ENCODE assay signal across 20 cellular contexts in genomic region chr7:129799350-129799955, GRCh38.
DNase-seq lines count a peak whose midpoint lies in the region; ATAC-seq, FAIRE-seq and TF ChIP-seq lines count a peak whose summit lies in the region.
"Had no signal": no experiment of that assay in that cellular context is flagged by ENCODE, and none has a peak within 500 bp of the region (broad histone marks: within the 10 kb centered on the region; RNA-seq: fewer than 3 reads in every experiment).

No MANE protein-coding gene starts in this region.

- H3K4me2 ChIP-seq in DND-41 (ENCODE audit: insufficient read depth, low read length) (no peak overlapping the region), osteoblast (ENCODE audit: insufficient read depth, low read length) (no peak overlapping the region)
- H3K4me2 ChIP-seq: PC-9 had no signal

- H2AFZ ChIP-seq in DND-41 (ENCODE audit: low read depth, low read length): no peak overlapping the region
- H2AFZ ChIP-seq in osteoblast (ENCODE audit: low read length): no peak overlapping the region
- H2AFZ ChIP-seq: PC-9 had no signal

- H3K9me3 ChIP-seq in DND-41 (ENCODE audit: insufficient read depth, low read length, severe bottlenecking) (no peaks in the 10 kb centered on the region), HEK293 (ENCODE audit: control insufficient read depth, insufficient read depth, low read depth, low read length) (no peaks in the 10 kb centered on the region), osteoblast (ENCODE audit: low read depth, low read length) (no peaks in the 10 kb centered on the region)
- H3K9me3 ChIP-seq: BE2C, HAP-1, MG63 had no signal

- POLR2A ChIA-PET in HEK293 (lab: Yijun Ruan, JAX): no interaction called here

- ATAC-seq in DND-41 (ENCODE audit: insufficient read depth, low read depth) (peak; percentile 44; the same call in 1 of the 3 replicates), GM19035 (IDR thresholded peaks at IDR 0.05; ENCODE audit: unreplicated experiment) (no peak), GM18873 (IDR thresholded peaks at IDR 0.05; ENCODE audit: low FRiP score, unreplicated experiment) (no peak), GM21529 (IDR thresholded peaks at IDR 0.05; ENCODE audit: unreplicated experiment) (no peak)
- ATAC-seq: T-cell had no signal

- TF ChIP-seq CTCF in DND-41 (IDR thresholded peaks at IDR 0.05; ENCODE audit: borderline replicate concordance, extremely low read depth, low read length, poor library complexity, severe bottlenecking): no peak
- no peak for TF ChIP-seq CTCF in HEK293 (tag by site-specific recombination; IDR thresholded peaks at IDR 0.05)
- no peak for TF ChIP-seq CTCF in bronchial epithelial cell (IDR thresholded peaks at IDR 0.05; ENCODE audit: insufficient read depth, low read length, severe bottlenecking)
- no peak for TF ChIP-seq CTCF in osteoblast (IDR thresholded peaks at IDR 0.05; ENCODE audit: extremely low read depth, low read depth, low read length)

- H3K27ac ChIP-seq in DND-41 (ENCODE audit: low read length) (no peak overlapping the region), HEK293 (ENCODE audit: extremely low read depth, low read depth, low read length) (no peak overlapping the region), osteoblast (ENCODE audit: low read depth, low read length) (no peak overlapping the region)
- H3K27ac ChIP-seq: PC-9 had no signal

- H3K36me3 ChIP-seq in DND-41 (ENCODE audit: insufficient read depth, low read length): no peaks in the 10 kb centered on the region
- no peaks in the 10 kb centered on the region for H3K36me3 ChIP-seq in HEK293 (ENCODE audit: control insufficient read depth in 2 of 2, insufficient read depth in 1 of 2, low read length in 2 of 2)
- H3K36me3 ChIP-seq in bronchial epithelial cell (ENCODE audit: control insufficient read depth, insufficient read depth, low read length): no peaks in the 10 kb centered on the region
- H3K36me3 ChIP-seq in osteoblast (ENCODE audit: insufficient read depth, low read length): no peaks in the 10 kb centered on the region
- H3K36me3 ChIP-seq: BE2C, HAP-1, MG63 had no signal

- H3K79me2 ChIP-seq in DND-41 (ENCODE audit: insufficient read depth, low read length) (no peaks in the 10 kb centered on the region), osteoblast (ENCODE audit: insufficient read depth, low read length) (no peaks in the 10 kb centered on the region)

- CTCF ChIA-PET in HEK293 (lab: Yijun Ruan, JAX): no interaction called here

- no peaks in the 10 kb centered on the region for H4K20me1 ChIP-seq in DND-41 (ENCODE audit: insufficient read depth, low read length)
- H4K20me1 ChIP-seq in osteoblast (ENCODE audit: insufficient read depth, low read length): no peaks in the 10 kb centered on the region

- peak; percentile 66 for FAIRE-seq in bronchial epithelial cell (lab: Jason Lieb, UNC)
- FAIRE-seq: A204.1, D721Med had no signal

- H3K4me1 ChIP-seq in DND-41 (ENCODE audit: insufficient read depth, low read length): no peaks in the 10 kb centered on the region
- H3K4me1 ChIP-seq in HEK293 (ENCODE audit: control insufficient read depth, insufficient read depth, low read length): no peaks in the 10 kb centered on the region
- no peaks in the 10 kb centered on the region for H3K4me1 ChIP-seq in osteoblast (ENCODE audit: insufficient read depth, low read length)
- H3K4me1 ChIP-seq: BE2C, HAP-1 had no signal

- H3K4me3 ChIP-seq in DND-41 (ENCODE audit: low read depth in 1 of 2, low read length in 2 of 2): no peak overlapping the region
- no peak overlapping the region for H3K4me3 ChIP-seq in HEK293 (ENCODE audit: low read depth, low read length)
- no peak overlapping the region for H3K4me3 ChIP-seq in bronchial epithelial cell (ENCODE audit: low read depth, low read length)
- H3K4me3 ChIP-seq in osteoblast (ENCODE audit: insufficient read depth, low read length): no peak overlapping the region
- H3K4me3 ChIP-seq: HAP-1, MG63, PC-9 had no signal

- H3K27me3 ChIP-seq in DND-41 (ENCODE audit: insufficient read depth, low read length, poor library complexity): no peaks in the 10 kb centered on the region
- peaks cover 1% of the 10 kb centered on the region for H3K27me3 ChIP-seq in bronchial epithelial cell (ENCODE audit: control insufficient read depth, insufficient read depth, low read length)
- H3K27me3 ChIP-seq in osteoblast (ENCODE audit: insufficient read depth, low read length): peaks cover 4% of the 10 kb centered on the region
- H3K27me3 ChIP-seq: BE2C, MG63 had no signal

- no peak for DNase-seq in DND-41
- no peak for DNase-seq in bronchial epithelial cell (ENCODE audit: low read depth)
- peak; percentile 62 for DNase-seq in osteoblast (ENCODE audit: insufficient read length, low spot score, missing footprints)
- no peak for DNase-seq in UCSD-AML1 (lab: John Stamatoyannopoulos, UW; ENCODE audit: unreplicated experiment)
- DNase-seq: BE2C, MG63, NCI-H1694 treated with DMSO at 0.1 percent for 48 hours, NCI-H446 treated with DMSO at 0.1 percent for 48 hours, NCI-H526 treated with DMSO at 0.1 percent for 48 hours, PC-9, RPMI8226, SHP77, T-cell had no signal

- H3K9ac ChIP-seq in DND-41 (ENCODE audit: low read depth, low read length): no peak overlapping the region

TF ChIP-seq in HEK293, 187 proteins besides CTCF, POLR2A, EP300 and RAD21:
- TF ChIP-seq, protein P1, sequence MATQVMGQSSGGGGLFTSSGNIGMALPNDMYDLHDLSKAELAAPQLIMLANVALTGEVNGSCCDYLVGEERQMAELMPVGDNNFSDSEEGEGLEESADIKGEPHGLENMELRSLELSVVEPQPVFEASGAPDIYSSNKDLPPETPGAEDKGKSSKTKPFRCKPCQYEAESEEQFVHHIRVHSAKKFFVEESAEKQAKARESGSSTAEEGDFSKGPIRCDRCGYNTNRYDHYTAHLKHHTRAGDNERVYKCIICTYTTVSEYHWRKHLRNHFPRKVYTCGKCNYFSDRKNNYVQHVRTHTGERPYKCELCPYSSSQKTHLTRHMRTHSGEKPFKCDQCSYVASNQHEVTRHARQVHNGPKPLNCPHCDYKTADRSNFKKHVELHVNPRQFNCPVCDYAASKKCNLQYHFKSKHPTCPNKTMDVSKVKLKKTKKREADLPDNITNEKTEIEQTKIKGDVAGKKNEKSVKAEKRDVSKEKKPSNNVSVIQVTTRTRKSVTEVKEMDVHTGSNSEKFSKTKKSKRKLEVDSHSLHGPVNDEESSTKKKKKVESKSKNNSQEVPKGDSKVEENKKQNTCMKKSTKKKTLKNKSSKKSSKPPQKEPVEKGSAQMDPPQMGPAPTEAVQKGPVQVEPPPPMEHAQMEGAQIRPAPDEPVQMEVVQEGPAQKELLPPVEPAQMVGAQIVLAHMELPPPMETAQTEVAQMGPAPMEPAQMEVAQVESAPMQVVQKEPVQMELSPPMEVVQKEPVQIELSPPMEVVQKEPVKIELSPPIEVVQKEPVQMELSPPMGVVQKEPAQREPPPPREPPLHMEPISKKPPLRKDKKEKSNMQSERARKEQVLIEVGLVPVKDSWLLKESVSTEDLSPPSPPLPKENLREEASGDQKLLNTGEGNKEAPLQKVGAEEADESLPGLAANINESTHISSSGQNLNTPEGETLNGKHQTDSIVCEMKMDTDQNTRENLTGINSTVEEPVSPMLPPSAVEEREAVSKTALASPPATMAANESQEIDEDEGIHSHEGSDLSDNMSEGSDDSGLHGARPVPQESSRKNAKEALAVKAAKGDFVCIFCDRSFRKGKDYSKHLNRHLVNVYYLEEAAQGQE (tag by site-specific recombination; IDR thresholded peaks at IDR 0.05): no peak
- TF ChIP-seq AEBP2 (tag by site-specific recombination; IDR thresholded peaks at IDR 0.05; ENCODE audit: borderline replicate concordance) (no peak), HIC1 (tag by site-specific recombination; IDR thresholded peaks at IDR 0.05) (peak; percentile 33; the same call in 1 of the 2 replicates)
